Comparison of ENCODE assay signal across 26 cellular contexts in genomic region chr6:1394591-1395463, GRCh38. TPM values are rescaled to one million over a fixed set of nuclear protein-coding genes. Genes with fewer than 3 reads are reported as not detected.
DNase-seq lines count a peak whose midpoint lies in the region; ATAC-seq, FAIRE-seq and TF ChIP-seq lines count a peak whose summit lies in the region.
"Had no signal": no experiment of that assay in that cellular context is flagged by ENCODE, and none has a peak within 500 bp of the region (broad histone marks: within the 10 kb centered on the region; RNA-seq: fewer than 3 reads in every experiment).

No MANE protein-coding gene starts in this region.

- H3K27me3 ChIP-seq in H1 (replicated peaks in 1 of 4; ENCODE audit: control insufficient read depth in 3 of 4, extremely low read depth in 1 of 4, insufficient read depth in 3 of 4, low read length in 3 of 4), result peaks cover 82 to 100% (median 88%) of the 10 kb centered on the region in 4 experiments
- H3K27me3 ChIP-seq in lower lobe of right lung (ENCODE audit: low read depth), result peaks cover 83% of the 10 kb centered on the region
- peaks cover 92% of the 10 kb centered on the region for H3K27me3 ChIP-seq in transverse colon
- no peaks in the 10 kb centered on the region for H3K27me3 ChIP-seq in MG63

- H2BK20ac ChIP-seq in H1 (ENCODE audit: low read length), result no peak overlapping the region

- TF ChIP-seq RAD21 in H1 (IDR thresholded peaks at IDR 0.05 in 1 of 2, conservative IDR thresholded peaks at IDR 0.05 in 1 of 2; ENCODE audit: low read depth in 2 of 2, low read length in 2 of 2), result no peak

- POLR2A ChIA-PET in H1 (lab: Charles Lee; ENCODE audit: partially characterized antibody), result no interaction called here

- in situ Hi-C loops in transverse colon (cut with MboI; ENCODE audit: low pct_ligation_motif_present in 1 of 4, low pct_unique_long_range_greater_than_20kb in 1 of 4, low sequenced_read_pairs in 3 of 4), result loop anchor here in 2 of 4 donors (5.0 to 25.0 kb wide), 4 partner anchors 483 to 810 kb away; no protein-coding TSS in a partner anchor

- TF ChIP-seq EP300 in H1 (IDR thresholded peaks at IDR 0.05; ENCODE audit: borderline replicate concordance in 1 of 2, low read depth in 2 of 2, low read length in 2 of 2) (no peak), transverse colon (IDR thresholded peaks at IDR 0.05; ENCODE audit: low read depth) (no peak)

- intact Hi-C loops in lower lobe of right lung (cut with DNase I) (no loop called here), transverse colon (cut with DNase I; ENCODE audit: low total_unique reads) (no loop called here)

- peaks cover 92% of the 10 kb centered on the region for H3K27me3 Mint-ChIP-seq in mesothelial cell of epicardium (ENCODE audit: low read depth)

- H3K4me1 ChIP-seq in H1 (replicated peaks in 1 of 4; ENCODE audit: control insufficient read depth in 3 of 4, insufficient read depth in 4 of 4, low read length in 3 of 4) (peaks cover 0 to 24% (median 9%) of the 10 kb centered on the region in 4 experiments; a peak in 5 of 7 replicates), lower lobe of right lung (peaks cover 24% of the 10 kb centered on the region), transverse colon (peaks cover 0 to 14% (median 3%) of the 10 kb centered on the region in 4 donors)

- CTCF ChIA-PET in H1 (lab: Charles Lee; ENCODE audit: partially characterized antibody), result interaction anchor here (0.6 to 2.6 kb wide), 8 partner anchors 13 to 842 kb away, joined by 3 to 20 read pairs (median 4); no protein-coding TSS in a partner anchor

- no peaks in the 10 kb centered on the region for H3K9me3 Mint-ChIP-seq in mesothelial cell of epicardium
- H3K9me3 Mint-ChIP-seq: naive B cell; stimulated activated naive CD8-positive, alpha-beta T cell treated with anti-CD3 and anti-CD28 coated beads, Interleukin-15, amount 100 ng/mL, for 72 hours had no signal

- H3K9ac ChIP-seq in H1 (replicated peaks in 1 of 4; ENCODE audit: extremely low read depth in 1 of 4, low read depth in 3 of 4, low read length in 3 of 4), result no peak overlapping the region
- H3K9ac ChIP-seq: BLaER1 had no signal

- no peaks in the 10 kb centered on the region for H3K79me1 ChIP-seq in H1 (ENCODE audit: low read depth, low read length)

- DNase-seq in NCI-H82 (lab: John Stamatoyannopoulos, UW), result peak; percentile 45
- DNase-seq in NCI-H82 treated with DMSO at 0.1 percent for 48 hours (lab: John Stamatoyannopoulos, UW; ENCODE audit: unreplicated experiment), result no peak
- no peak for DNase-seq in H1 (ENCODE audit: low read depth in 1 of 2, low spot score in 2 of 2)
- no peak for DNase-seq in lower lobe of right lung
- DNase-seq in transverse colon, result no peak
- no peak for DNase-seq in MG63
- no peak for DNase-seq in putamen (ENCODE audit: low spot score)
- DNase-seq in mesothelial cell of epicardium (ENCODE audit: low spot score in 2 of 2, unreplicated experiment in 2 of 2), result no peak
- DNase-seq: 8988T; activated CD4-positive, alpha-beta T cell treated with anti-CD3 and anti-CD28 coated beads for 4 hours; activated effector memory CD4-positive, alpha-beta T cell treated with Interleukin-2 at 50 U/mL for 16 hours; erythroblast; naive B cell; NCI-H187; NCI-H345; pancreas; RPMI8226; stimulated activated CD4-positive, alpha-beta T cell treated with anti-CD3 and anti-CD28 coated beads, Interleukin-2, amount 100 ng/mL, for 48 hours; stimulated activated naive CD8-positive, alpha-beta T cell treated with anti-CD3 and anti-CD28 coated beads, Interleukin-15, amount 100 ng/mL, for 72 hours; uterus had no signal

- H3K18ac ChIP-seq in H1 (ENCODE audit: extremely low read depth, low read length), result no peak overlapping the region

- H3K4me3 ChIP-seq in H1 (ENCODE audit: extremely low read depth in 1 of 4, insufficient read depth in 2 of 4, low read depth in 3 of 4, low read length in 4 of 4) (no peak overlapping the region), lower lobe of right lung (peak overlapping the region; percentile 49), transverse colon (peak overlapping the region in 3 of 4 donors; percentile 45 to 56 (median 49)), MG63 (no peak overlapping the region)
- H3K4me3 ChIP-seq: BLaER1, K562, uterus had no signal

- no peaks in the 10 kb centered on the region for H3K36me3 Mint-ChIP-seq in mesothelial cell of epicardium
- H3K36me3 Mint-ChIP-seq: naive B cell had no signal

- H3K36me3 ChIP-seq in H1 (ENCODE audit: control insufficient read depth in 2 of 4, insufficient read depth in 4 of 4, low read length in 3 of 4) (peaks cover 0 to 13% (median 0%) of the 10 kb centered on the region in 4 experiments; a peak in 1 of 8 replicates), lower lobe of right lung (no peaks in the 10 kb centered on the region), transverse colon (no peaks in the 10 kb centered on the region), MG63 (no peaks in the 10 kb centered on the region)
- H3K36me3 ChIP-seq: BLaER1, heart left ventricle, pancreas, uterus had no signal

- peaks cover 11 to 25% of the 10 kb centered on the region in 2 experiments for H4K20me1 ChIP-seq in H1 (replicated peaks in 1 of 2; ENCODE audit: control insufficient read depth in 1 of 2, insufficient read depth in 2 of 2, low read length in 2 of 2)

- H2BK5ac ChIP-seq in H1 (ENCODE audit: low read depth, low read length), result no peak overlapping the region

- H3K56ac ChIP-seq in H1 (replicated peaks; ENCODE audit: insufficient read length, low read depth, low read length), result no peak overlapping the region

- H3K4me2 ChIP-seq in H1 (ENCODE audit: insufficient read depth in 1 of 2, low read depth in 2 of 2, low read length in 2 of 2), result no peak overlapping the region; a peak in 1 of 4 replicates
- H3K4me2 ChIP-seq: BLaER1 had no signal

- H2BK12ac ChIP-seq in H1 (ENCODE audit: low read depth, low read length), result peak overlapping the region; percentile 84; the same call in 1 of the 2 replicates

- no peaks in the 10 kb centered on the region; the same call in 1 of the 2 replicates for H3K23me2 ChIP-seq in H1 (ENCODE audit: low read depth, low read length)

- no peak overlapping the region for H2BK15ac ChIP-seq in H1 (ENCODE audit: low read length)

- no peak overlapping the region for H2AFZ ChIP-seq in H1 (ENCODE audit: low read length)

- H3K4me1 Mint-ChIP-seq in mesothelial cell of epicardium, result peaks cover 7% of the 10 kb centered on the region

- FAIRE-seq in H1 (lab: Jason Lieb, UNC), result no peak
- FAIRE-seq: K562, pancreas had no signal

- no peak overlapping the region for H4K8ac ChIP-seq in H1 (ENCODE audit: extremely low read depth, insufficient read depth, low read length)

- TF ChIP-seq POLR2A in H1 (IDR thresholded peaks at IDR 0.05; ENCODE audit: control extremely low read depth in 1 of 2, low read depth in 2 of 2, low read length in 2 of 2), result no peak
- no peak for TF ChIP-seq POLR2A in transverse colon (IDR thresholded peaks at IDR 0.05)

- no peak overlapping the region for H3K4ac ChIP-seq in H1 (replicated peaks; ENCODE audit: insufficient read length, low read depth, low read length)

- whole genome bisulfite sequencing in H1 (ENCODE audit: extremely low coverage in 1 of 2, insufficient coverage in 1 of 2, insufficient read length in 1 of 2, insufficient replicate concordance in 2 of 2, low coverage in 1 of 2, low lambda C conversion rate in 2 of 2, missing lambda C conversion rate in 1 of 2), 2 experiments, result 15% methylated on average over 18 of the region's 20 CpGs; no CpG with 5 or more reads in 1 of the 2 experiments
- WGBS in transverse colon (ENCODE audit: low coverage in 1 of 2), 2 donors, result 19 to 38% methylated on average over 3 to 20 of the region's 20 CpGs

- no peak overlapping the region for H3K27ac Mint-ChIP-seq in mesothelial cell of epicardium
- H3K27ac Mint-ChIP-seq: naive B cell; stimulated activated naive CD8-positive, alpha-beta T cell treated with anti-CD3 and anti-CD28 coated beads, Interleukin-15, amount 100 ng/mL, for 72 hours had no signal

- H3K23ac ChIP-seq in H1 (ENCODE audit: insufficient read length), result no peak overlapping the region

- H4K5ac ChIP-seq in H1 (ENCODE audit: insufficient read length, low read depth, low read length), result no peak overlapping the region

- no peak overlapping the region for H3K4me3 Mint-ChIP-seq in mesothelial cell of epicardium

- H2BK120ac ChIP-seq in H1 (replicated peaks; ENCODE audit: low read depth, low read length), result no peak overlapping the region

- H3K9me3 ChIP-seq in H1 (ENCODE audit: insufficient read depth in 2 of 2, low read depth in 1 of 2, low read length in 1 of 2) (no peaks in the 10 kb centered on the region), lower lobe of right lung (no peaks in the 10 kb centered on the region), transverse colon (no peaks in the 10 kb centered on the region), MG63 (no peaks in the 10 kb centered on the region)
- H3K9me3 ChIP-seq: BLaER1, heart left ventricle, pancreas, uterus had no signal

- peak overlapping the region; percentile 93 for H2AK5ac ChIP-seq in H1 (ENCODE audit: low read depth, low read length)

- no peaks in the 10 kb centered on the region for H3K79me2 ChIP-seq in H1 (ENCODE audit: control insufficient read depth in 1 of 2, insufficient read depth in 2 of 2, low read length in 2 of 2)

- no peak for ATAC-seq in lower lobe of right lung
- ATAC-seq: heart left ventricle; K562; pancreas; stimulated activated naive CD8-positive, alpha-beta T cell treated with anti-CD3 and anti-CD28 coated beads, Interleukin-15, amount 100 ng/mL, for 72 hours had no signal

- H3K14ac ChIP-seq in H1 (ENCODE audit: insufficient read length), result no peak overlapping the region

- no peak for TF ChIP-seq CTCF in H1 (IDR thresholded peaks at IDR 0.05; ENCODE audit: control extremely low read depth in 1 of 3, insufficient read depth in 1 of 3, low read depth in 1 of 3, low read length in 3 of 3)
- TF ChIP-seq CTCF in lower lobe of right lung (IDR thresholded peaks at IDR 0.05), result no peak
- TF ChIP-seq CTCF in transverse colon (IDR thresholded peaks at IDR 0.05), result no peak
- TF ChIP-seq CTCF in mesothelial cell of epicardium (IDR thresholded peaks at IDR 0.05; ENCODE audit: unreplicated experiment), result no peak

- no peak overlapping the region for H3K27ac ChIP-seq in H1 (ENCODE audit: low read depth, low read length)
- peak overlapping the region; percentile 73 for H3K27ac ChIP-seq in lower lobe of right lung
- H3K27ac ChIP-seq in transverse colon, result peak overlapping the region; percentile 82 to 88 (median 86)
- H3K27ac ChIP-seq: BLaER1, pancreas, uterus had no signal

- H4K91ac ChIP-seq in H1 (replicated peaks; ENCODE audit: insufficient read length, low read length), result no peak overlapping the region

RNA-seq across cellular contexts. Expression of gene FOXF2, which starts 5.5 kb away (rescaled TPM):
- total RNA-seq in H1 (2021; fragmentation: NEBNext Ultra II Directional; extraction: Animal tissue kit (Norgen Biotek cat#: 25700)), result not detected in 2 replicates
- polyA plus RNA-seq in H1 (2011; rRNA removed), result 0.05 TPM in 2 replicates
- polyA plus RNA-seq in H1 (2011; cell fraction: cytosol; rRNA removed), result 0.08 TPM
- not detected for polyA plus RNA-seq in H1 (2011; cell fraction: nucleus; rRNA removed)
- polyA plus RNA-seq in H1 (2012, experiment 1 of 2), result not detected in 4 replicates
- polyA plus RNA-seq in H1 (2012, experiment 2 of 2), result not detected
- polyA plus RNA-seq in H1 (2013, experiment 1 of 2), result 0.06 TPM
- not detected for polyA plus RNA-seq in H1 (2013, experiment 2 of 2)
- not detected in 2 replicates for polyA minus RNA-seq in H1 (2011; rRNA and poly(A)+ RNA removed)
- polyA minus RNA-seq in H1 (2011; cell fraction: cytosol; rRNA and poly(A)+ RNA removed), result 0.81 TPM
- polyA minus RNA-seq in H1 (2011; cell fraction: nucleus; rRNA and poly(A)+ RNA removed), result 0.30 TPM
- total RNA-seq in lower lobe of right lung, result 13.2 TPM
- total RNA-seq in transverse colon, result 10 to 100 TPM in 3 of 4 donors, 1 to 10 TPM in 1; 9.0 to 45.2 (median 13.5) TPM
- total RNA-seq in MG63 (2014; rRNA removed; shearing (Covaris generic); ENCODE audit: low replicate concordance), result 2.0 and 4.0 TPM in 2 replicates
- total RNA-seq in mesothelial cell of epicardium, result 0.13 to 0.27 TPM in 2 of 3 replicates, not detected in the other
- total RNA-seq: dermis microvascular lymphatic vessel endothelial cell, G401, K562, uterus had no signal
- polyA plus RNA-seq: K562, liver had no signal

Comparison
In these comparisons a context has a peak if more than half of its experiments do, and no peak if none do; other contexts are left out.
1. H3K4me3 ChIP-seq: peak in lower lobe of right lung (single experiment) and transverse colon (3 of 4); none in H1 (0 of 4) and MG63 (single experiment).